Comparison of ENCODE assay signal across 28 cellular contexts in the genomic region with DNA sequence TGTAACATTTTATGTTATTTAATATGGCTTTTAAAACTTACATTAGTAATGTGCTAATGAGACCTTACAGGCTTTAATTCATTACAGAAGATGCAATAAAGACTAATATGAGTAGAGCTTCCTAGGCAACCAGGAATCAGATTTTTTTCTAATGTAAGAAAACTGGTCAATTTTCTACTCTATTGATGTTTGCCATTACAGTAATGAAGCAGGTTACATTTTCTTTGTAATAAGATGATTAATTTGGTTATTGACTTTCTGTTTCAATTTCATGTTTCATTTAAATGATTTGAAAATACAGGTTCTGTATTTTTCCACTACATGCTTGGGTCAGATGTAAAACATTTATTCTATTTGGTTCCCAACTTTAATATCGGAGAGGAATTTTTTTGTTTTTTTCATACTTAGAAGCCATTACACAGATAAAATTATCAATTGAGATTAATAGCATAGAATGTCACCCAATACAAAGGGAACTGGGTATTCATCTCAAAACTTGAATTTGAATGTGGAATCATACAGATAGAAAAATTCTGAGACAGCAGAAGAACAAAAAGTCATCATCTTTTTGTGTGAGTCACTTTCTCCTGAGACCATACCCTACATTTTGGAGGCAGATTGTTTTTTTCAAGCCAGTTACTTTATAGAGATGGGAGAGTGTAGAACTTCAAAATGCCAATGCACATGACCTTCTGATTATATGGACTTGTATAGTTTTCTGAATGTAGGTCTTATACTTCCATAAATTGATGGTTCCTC.
DNase-seq lines count a peak whose midpoint lies in the region; ATAC-seq and TF ChIP-seq lines count a peak whose summit lies in the region.
"Had no signal": no experiment of that assay in that cellular context is flagged by ENCODE, and none has a peak within 500 bp of the region (broad histone marks: within the 10 kb centered on the region; RNA-seq: fewer than 3 reads in every experiment).

No MANE protein-coding gene starts in this region.

- peaks cover 2% of the 10 kb centered on the region for H3K27me3 Mint-ChIP-seq in activated T-cell treated with anti-CD3 and anti-CD28 coated beads, Interleukin-2, amount 50 U/mL, for 4 hours (ENCODE audit: low read depth)
- no peaks in the 10 kb centered on the region for H3K27me3 Mint-ChIP-seq in activated T-helper 17 cell treated with anti-CD3 and anti-CD28 coated beads, Interleukin-2, amount 50 U/mL, for 72 hours
- peaks cover 9% of the 10 kb centered on the region for H3K27me3 Mint-ChIP-seq in stimulated activated naive CD8-positive, alpha-beta T cell treated with anti-CD3 and anti-CD28 coated beads, Interleukin-15, amount 100 ng/mL, for 72 hours
- H3K27me3 Mint-ChIP-seq: CD8-positive, alpha-beta memory T cell had no signal

- H3K27ac Mint-ChIP-seq in activated T-helper 17 cell treated with anti-CD3 and anti-CD28 coated beads, Interleukin-2, amount 50 U/mL, for 72 hours, result peak overlapping the region; percentile 75
- peak overlapping the region; percentile 10 to 55 for H3K27ac Mint-ChIP-seq in stimulated activated naive CD8-positive, alpha-beta T cell treated with anti-CD3 and anti-CD28 coated beads, Interleukin-15, amount 100 ng/mL, for 72 hours
- H3K27ac Mint-ChIP-seq: activated naive CD4-positive, alpha-beta T cell treated with anti-CD3 and anti-CD28 coated beads for 36 hours; CD8-positive, alpha-beta memory T cell; HFFc6; progenitor cell of endocrine pancreas had no signal

- intact Hi-C loops in breast epithelium (cut with DNase I; ENCODE audit: low total_unique reads), result no loop called here

- TF ChIP-seq POLR2A in breast epithelium (IDR thresholded peaks at IDR 0.05) (no peak), Peyer's patch (IDR thresholded peaks at IDR 0.05) (no peak)

- no peak for TF ChIP-seq CTCF in breast epithelium (IDR thresholded peaks at IDR 0.05)
- TF ChIP-seq CTCF in Peyer's patch (IDR thresholded peaks at IDR 0.05), result no peak

- H3K36me3 Mint-ChIP-seq in activated T-cell treated with anti-CD3 and anti-CD28 coated beads, Interleukin-2, amount 50 U/mL, for 4 hours (ENCODE audit: insufficient read depth), result no peaks in the 10 kb centered on the region
- no peaks in the 10 kb centered on the region for H3K36me3 Mint-ChIP-seq in activated T-helper 17 cell treated with anti-CD3 and anti-CD28 coated beads, Interleukin-2, amount 50 U/mL, for 72 hours (ENCODE audit: low read depth)
- H3K36me3 Mint-ChIP-seq: CD8-positive, alpha-beta memory T cell had no signal

- H3K4me3 Mint-ChIP-seq in activated T-cell treated with anti-CD3 and anti-CD28 coated beads, Interleukin-2, amount 50 U/mL, for 4 hours, result no peak overlapping the region
- H3K4me3 Mint-ChIP-seq in activated T-helper 17 cell treated with anti-CD3 and anti-CD28 coated beads, Interleukin-2, amount 50 U/mL, for 72 hours, result peak overlapping the region; percentile 53
- H3K4me3 Mint-ChIP-seq in stimulated activated naive CD8-positive, alpha-beta T cell treated with anti-CD3 and anti-CD28 coated beads, Interleukin-15, amount 100 ng/mL, for 72 hours, result peak overlapping the region in 1 of 2 donors; percentile 49
- H3K4me3 Mint-ChIP-seq: activated naive CD4-positive, alpha-beta T cell treated with anti-CD3 and anti-CD28 coated beads for 36 hours; CD8-positive, alpha-beta memory T cell; HFFc6 had no signal

- H3K9me3 Mint-ChIP-seq in activated T-cell treated with anti-CD3 and anti-CD28 coated beads, Interleukin-2, amount 50 U/mL, for 4 hours, result no peaks in the 10 kb centered on the region
- peaks cover 4% of the 10 kb centered on the region for H3K9me3 Mint-ChIP-seq in activated T-helper 17 cell treated with anti-CD3 and anti-CD28 coated beads, Interleukin-2, amount 50 U/mL, for 72 hours
- no peaks in the 10 kb centered on the region for H3K9me3 Mint-ChIP-seq in stimulated activated naive CD8-positive, alpha-beta T cell treated with anti-CD3 and anti-CD28 coated beads, Interleukin-15, amount 100 ng/mL, for 72 hours
- H3K9me3 Mint-ChIP-seq: activated naive CD4-positive, alpha-beta T cell treated with anti-CD3 and anti-CD28 coated beads for 36 hours; CD8-positive, alpha-beta memory T cell; HFFc6 had no signal

- H3K9me3 ChIP-seq in breast epithelium (no peaks in the 10 kb centered on the region), Peyer's patch (no peaks in the 10 kb centered on the region)
- H3K9me3 ChIP-seq: BE2C had no signal

- H3K27me3 ChIP-seq in breast epithelium, result no peaks in the 10 kb centered on the region
- no peaks in the 10 kb centered on the region for H3K27me3 ChIP-seq in Peyer's patch
- H3K27me3 ChIP-seq: BE2C had no signal

- H3K4me1 ChIP-seq in breast epithelium, result no peaks in the 10 kb centered on the region
- H3K4me1 ChIP-seq in Peyer's patch, result no peaks in the 10 kb centered on the region
- H3K4me1 ChIP-seq: BE2C had no signal

- no peak for DNase-seq in activated T-cell treated with anti-CD3 and anti-CD28 coated beads, Interleukin-2, amount 50 U/mL, for 4 hours
- no peak for DNase-seq in activated T-cell treated with anti-CD3 and anti-CD28 coated beads, Interleukin-2, amount 50 U/mL, for 1 hour
- no peak for DNase-seq in stimulated activated naive CD8-positive, alpha-beta T cell treated with anti-CD3 and anti-CD28 coated beads, Interleukin-15, amount 100 ng/mL, for 72 hours
- DNase-seq in breast epithelium (ENCODE audit: low spot score in 2 of 2) (no peak), Peyer's patch (no peak)
- DNase-seq: activated naive CD4-positive, alpha-beta T cell treated with anti-CD3 and anti-CD28 coated beads for 36 hours; BE2C; CD8-positive, alpha-beta memory T cell; DMS153; foreskin fibroblast; GM23248; head of caudate nucleus; HFFc6; left ventricle myocardium superior; NCI-H1105; NCI-H2029; NCI-H526; SIG-M5; stimulated activated naive CD4-positive, alpha-beta T cell treated with Interleukin-2 at 50 U/mL for 16 hours; WERI-Rb-1 had no signal

- no peak overlapping the region for H3K27ac ChIP-seq in breast epithelium
- H3K27ac ChIP-seq in Peyer's patch, result no peak overlapping the region
- H3K27ac ChIP-seq: coronary artery, GM23248, WERI-Rb-1 had no signal

- H3K4me1 Mint-ChIP-seq in activated T-cell treated with anti-CD3 and anti-CD28 coated beads, Interleukin-2, amount 50 U/mL, for 4 hours (ENCODE audit: low read depth), result peaks cover 22% of the 10 kb centered on the region
- H3K4me1 Mint-ChIP-seq in activated T-helper 17 cell treated with anti-CD3 and anti-CD28 coated beads, Interleukin-2, amount 50 U/mL, for 72 hours, result peaks cover 16% of the 10 kb centered on the region
- H3K4me1 Mint-ChIP-seq in stimulated activated naive CD8-positive, alpha-beta T cell treated with anti-CD3 and anti-CD28 coated beads, Interleukin-15, amount 100 ng/mL, for 72 hours, result peaks cover 20% of the 10 kb centered on the region

- H3K36me3 ChIP-seq in breast epithelium (no peaks in the 10 kb centered on the region), Peyer's patch (no peaks in the 10 kb centered on the region)
- H3K36me3 ChIP-seq: BE2C, WERI-Rb-1 had no signal

- H3K4me3 ChIP-seq in breast epithelium (no peak overlapping the region), Peyer's patch (no peak overlapping the region)
- H3K4me3 ChIP-seq: coronary artery, GM23248, K562 had no signal

- ATAC-seq in activated T-cell treated with anti-CD3 and anti-CD28 coated beads, Interleukin-2, amount 50 U/mL, for 4 hours, result peak; percentile 71 to 73
- ATAC-seq in GM21717 (IDR thresholded peaks at IDR 0.05; ENCODE audit: unreplicated experiment), result peak; percentile 48
- peak; percentile 69 for ATAC-seq in activated T-helper 17 cell treated with anti-CD3 and anti-CD28 coated beads, Interleukin-2, amount 50 U/mL, for 72 hours (replicated peaks)
- ATAC-seq in stimulated activated naive CD8-positive, alpha-beta T cell treated with anti-CD3 and anti-CD28 coated beads, Interleukin-15, amount 100 ng/mL, for 72 hours, result peak; percentile 58
- ATAC-seq in GM18498 (IDR thresholded peaks at IDR 0.05; ENCODE audit: unreplicated experiment), result no peak
- ATAC-seq: esophagus mucosa, K562, left ventricle myocardium superior, sciatic nerve had no signal
